In genomic region chr18:66222174-66222573, GRCh38 we compare ENCODE assay signal across 16 cellular contexts.
DNase-seq lines count a peak whose midpoint lies in the region; ATAC-seq and TF ChIP-seq lines count a peak whose summit lies in the region.
"Had no signal": no experiment of that assay in that cellular context is flagged by ENCODE, and none has a peak within 500 bp of the region (broad histone marks: within the 10 kb centered on the region; RNA-seq: fewer than 3 reads in every experiment).

No MANE protein-coding gene starts in this region.

- POLR2A ChIA-PET in MCF 10A (lab: Yijun Ruan, JAX) (interaction anchor here (0.9 to 1.6 kb wide), 2 partner anchors 10 to 12 kb away, joined by 3 read pairs; no protein-coding TSS in a partner anchor), PC-9 (lab: Charles Lee; ENCODE audit: unreplicated experiment) (no interaction called here)

- intact Hi-C loops in MCF 10A (cut with micrococcal nuclease): no loop called here
- intact Hi-C loops in breast epithelium (cut with DNase I; ENCODE audit: low total_unique reads): no loop called here
- intact Hi-C loops in PC-9 (cut with micrococcal nuclease; ENCODE audit: unreplicated experiment): no loop called here
- intact Hi-C loops in body of pancreas (cut with DNase I): no loop called here

- peaks cover 7% of the 10 kb centered on the region for H3K9me3 Mint-ChIP-seq in MCF 10A (ENCODE audit: unreplicated experiment)

- no peaks in the 10 kb centered on the region for H3K27me3 Mint-ChIP-seq in MCF 10A (ENCODE audit: insufficient read depth, unreplicated experiment)
- H3K27me3 Mint-ChIP-seq: CD4-positive, alpha-beta T cell had no signal

- DNase-seq in MCF 10A (ENCODE audit: unreplicated experiment) (peak; percentile 11), breast epithelium (ENCODE audit: low spot score in 2 of 2) (no peak), PC-9 (no peak), epithelial cell of prostate (ENCODE audit: low read depth, low spot score) (no peak), body of pancreas (no peak), NCI-H2196 (lab: John Stamatoyannopoulos, UW; ENCODE audit: unreplicated experiment) (no peak)
- DNase-seq: AML-193; Caco-2; CD4-positive, alpha-beta T cell; H9; IMR-90 had no signal

- no peak overlapping the region for H3K27ac Mint-ChIP-seq in MCF 10A (ENCODE audit: low read depth, unreplicated experiment)
- H3K27ac Mint-ChIP-seq: CD4-positive, alpha-beta T cell; H9 had no signal

- no peaks in the 10 kb centered on the region for H3K36me3 Mint-ChIP-seq in MCF 10A (ENCODE audit: insufficient read depth, unreplicated experiment)

- H3K4me3 ChIP-seq in breast epithelium: no peak overlapping the region
- no peak overlapping the region for H3K4me3 ChIP-seq in PC-9
- no peak overlapping the region for H3K4me3 ChIP-seq in body of pancreas
- H3K4me3 ChIP-seq: A549 had no signal

- no peaks in the 10 kb centered on the region for H3K4me1 ChIP-seq in breast epithelium
- H3K4me1 ChIP-seq in PC-9 (replicated peaks; ENCODE audit: insufficient read depth): peaks cover 11% of the 10 kb centered on the region
- no peaks in the 10 kb centered on the region for H3K4me1 ChIP-seq in body of pancreas
- H3K4me1 ChIP-seq: A549, Caco-2 had no signal

- no peaks in the 10 kb centered on the region for H3K9me2 ChIP-seq in PC-9 (ENCODE audit: insufficient read depth)

- no peak overlapping the region for H3K27ac ChIP-seq in breast epithelium
- peak overlapping the region; percentile 70 for H3K27ac ChIP-seq in PC-9
- H3K27ac ChIP-seq in epithelial cell of prostate: peak overlapping the region; percentile 39
- no peak overlapping the region for H3K27ac ChIP-seq in body of pancreas
- H3K27ac ChIP-seq: 22Rv1, A549, C4-2B, HL-60 had no signal

- H3F3A ChIP-seq in PC-9 (ENCODE audit: insufficient read depth, low read depth): no peaks in the 10 kb centered on the region

- peak overlapping the region; percentile 67 for H2AFZ ChIP-seq in PC-9

- WGBS in body of pancreas, 2 donors: 45 to 79% methylated on average over 1 of the region's 1 CpG

- H3K9me3 ChIP-seq in breast epithelium: no peaks in the 10 kb centered on the region
- H3K9me3 ChIP-seq in PC-9 (ENCODE audit: insufficient read depth, low read depth): no peaks in the 10 kb centered on the region
- H3K9me3 ChIP-seq in body of pancreas: no peaks in the 10 kb centered on the region
- H3K9me3 ChIP-seq: A549, Caco-2 had no signal

- no peaks in the 10 kb centered on the region for H3K27me3 ChIP-seq in breast epithelium
- no peaks in the 10 kb centered on the region for H3K27me3 ChIP-seq in PC-9 (ENCODE audit: insufficient read depth, low read depth)
- no peaks in the 10 kb centered on the region for H3K27me3 ChIP-seq in body of pancreas

- ATAC-seq in body of pancreas (no peak), GM19463 (IDR thresholded peaks at IDR 0.05; ENCODE audit: unreplicated experiment) (no peak)
- ATAC-seq: A549 had no signal

- H3K4me3 Mint-ChIP-seq in MCF 10A (ENCODE audit: unreplicated experiment): no peak overlapping the region
- H3K4me3 Mint-ChIP-seq: CD4-positive, alpha-beta T cell; H9 had no signal

- TF ChIP-seq CTCF in MCF 10A (IDR thresholded peaks at IDR 0.05; ENCODE audit: unreplicated experiment) (no peak), breast epithelium (IDR thresholded peaks at IDR 0.05) (no peak), PC-9 (conservative IDR thresholded peaks at IDR 0.05) (no peak), body of pancreas (IDR thresholded peaks at IDR 0.05) (no peak)

- peak overlapping the region; percentile 10 for H3K4me2 ChIP-seq in PC-9
- H3K4me2 ChIP-seq: A549 had no signal

- H4K20me1 ChIP-seq in PC-9 (ENCODE audit: insufficient read depth): no peaks in the 10 kb centered on the region

- H3K36me3 ChIP-seq in breast epithelium (no peaks in the 10 kb centered on the region), PC-9 (ENCODE audit: low read depth) (no peaks in the 10 kb centered on the region), body of pancreas (replicated peaks in 1 of 2; ENCODE audit: insufficient read depth in 1 of 2, low read depth in 2 of 2) (no peaks in the 10 kb centered on the region)

- H3K79me2 ChIP-seq in PC-9 (ENCODE audit: low read depth): no peaks in the 10 kb centered on the region

- no peak for TF ChIP-seq POLR2A in breast epithelium (IDR thresholded peaks at IDR 0.05)
- TF ChIP-seq POLR2A in body of pancreas (IDR thresholded peaks at IDR 0.05): no peak

- CTCF ChIA-PET in MCF 10A (lab: Yijun Ruan, JAX): no interaction called here
- CTCF ChIA-PET in PC-9 (lab: Charles Lee): no interaction called here

- H3K4me1 Mint-ChIP-seq in MCF 10A (ENCODE audit: insufficient read depth, unreplicated experiment): no peaks in the 10 kb centered on the region

- no TSS peak for BruUV-seq in MCF 10A (replicated peaks; lab: Mats Ljungman, UMichigan)
- BruUV-seq in PC-9 (replicated peaks; lab: Mats Ljungman, UMichigan): no TSS peak

Comparison
In these comparisons a context has a peak if more than half of its experiments do, and no peak if none do; other contexts are left out.
1. H3K27ac ChIP-seq: peak in PC-9 (single experiment) and epithelial cell of prostate (single experiment); none in breast epithelium (0 of 2) and body of pancreas (0 of 4).